13 cellular contexts compared by ENCODE assay signal in genomic region chr17:73625975-73626706, GRCh38. TPM values are rescaled to one million over a fixed set of nuclear protein-coding genes. Genes with fewer than 3 reads are reported as not detected.
DNase-seq lines count a peak whose midpoint lies in the region; TF ChIP-seq lines count a peak whose summit lies in the region.
"Had no signal": no experiment of that assay in that cellular context is flagged by ENCODE, and none has a peak within 500 bp of the region (broad histone marks: within the 10 kb centered on the region; RNA-seq: fewer than 3 reads in every experiment).

No MANE protein-coding gene starts in this region.

- H3K4me3 ChIP-seq in WERI-Rb-1 (ENCODE audit: low read depth, low read length) (no peak overlapping the region), left ventricle myocardium inferior (no peak overlapping the region), osteoblast (ENCODE audit: insufficient read depth, low read length) (no peak overlapping the region)
- H3K4me3 ChIP-seq: lower lobe of right lung had no signal

- no peaks in the 10 kb centered on the region for H3K9me3 ChIP-seq in WERI-Rb-1 (ENCODE audit: severe bottlenecking)
- peaks cover 6% of the 10 kb centered on the region for H3K9me3 ChIP-seq in left ventricle myocardium inferior (replicated peaks)
- no peaks in the 10 kb centered on the region for H3K9me3 ChIP-seq in osteoblast (ENCODE audit: low read depth, low read length)
- H3K9me3 ChIP-seq: lower lobe of right lung had no signal

- no peak overlapping the region for H3K4me2 ChIP-seq in osteoblast (ENCODE audit: insufficient read depth, low read length)

- H3K27me3 ChIP-seq in WERI-Rb-1 (ENCODE audit: insufficient read depth, low read depth, severe bottlenecking) (no peaks in the 10 kb centered on the region), left ventricle myocardium inferior (ENCODE audit: low read depth) (peaks cover 6% of the 10 kb centered on the region), osteoblast (ENCODE audit: insufficient read depth, low read length) (no peaks in the 10 kb centered on the region)

- no peaks in the 10 kb centered on the region for H4K20me1 ChIP-seq in osteoblast (ENCODE audit: insufficient read depth, low read length)

- no peak overlapping the region for H2AFZ ChIP-seq in osteoblast (ENCODE audit: low read length)

- TF ChIP-seq CTCF in WERI-Rb-1 (IDR thresholded peaks at IDR 0.05; ENCODE audit: low read depth, low read length), result no peak
- no peak for TF ChIP-seq CTCF in left ventricle myocardium inferior (IDR thresholded peaks at IDR 0.05; ENCODE audit: borderline replicate concordance)
- TF ChIP-seq CTCF in osteoblast (IDR thresholded peaks at IDR 0.05; ENCODE audit: extremely low read depth, low read depth, low read length), result no peak

- no peaks in the 10 kb centered on the region for H3K79me2 ChIP-seq in osteoblast (ENCODE audit: insufficient read depth, low read length)

- DNase-seq in COLO668 (lab: John Stamatoyannopoulos, UW; ENCODE audit: unreplicated experiment), result peak; percentile 3
- peak; percentile 76 for DNase-seq in WERI-Rb-1
- DNase-seq in left ventricle myocardium inferior, result peak; percentile 53
- peak; percentile 34 for DNase-seq in osteoblast (ENCODE audit: insufficient read length, low spot score, missing footprints)
- DNase-seq in activated naive CD4-positive, alpha-beta T cell treated with anti-CD3 and anti-CD28 coated beads, Interleukin-2, amount 50 U/mL, for 16 hours, result no peak
- no peak for DNase-seq in HCEC 1CT
- no peak for DNase-seq in cerebellar cortex (ENCODE audit: low spot score)
- no peak for DNase-seq in stimulated activated CD4-positive, alpha-beta T cell treated with anti-CD3 and anti-CD28 coated beads, Interleukin-1b, Interleukin-23, amount 100 ng/mL, for 48 hours
- DNase-seq: activated CD4-positive, alpha-beta T cell treated with anti-CD3 and anti-CD28 coated beads for 1 hour; activated naive CD4-positive, alpha-beta T cell; GDM1; lower lobe of right lung; NCI-H2081 treated with DMSO at 0.1 percent for 48 hours had no signal

- intact Hi-C loops in left ventricle myocardium inferior (cut with micrococcal nuclease), result no loop called here

- H3K4me1 ChIP-seq in left ventricle myocardium inferior (no peaks in the 10 kb centered on the region), osteoblast (ENCODE audit: insufficient read depth, low read length) (no peaks in the 10 kb centered on the region)
- H3K4me1 ChIP-seq: lower lobe of right lung had no signal

- H3K36me3 ChIP-seq in WERI-Rb-1 (no peaks in the 10 kb centered on the region), left ventricle myocardium inferior (no peaks in the 10 kb centered on the region), osteoblast (ENCODE audit: insufficient read depth, low read length) (no peaks in the 10 kb centered on the region)
- H3K36me3 ChIP-seq: lower lobe of right lung had no signal

- H3K27ac ChIP-seq in WERI-Rb-1 (peak overlapping the region; percentile 58), left ventricle myocardium inferior (replicated peaks) (no peak overlapping the region), osteoblast (ENCODE audit: low read depth, low read length) (no peak overlapping the region)
- H3K27ac ChIP-seq: lower lobe of right lung had no signal

RNA-seq across cellular contexts. Expression of gene SDK2, which starts 18.1 kb away (rescaled TPM):
- 2.2 TPM for total RNA-seq in left ventricle myocardium inferior
- under 0.01 TPM in 2 replicates for total RNA-seq in osteoblast

Comparison
In these comparisons a context has a peak if more than half of its experiments do, and no peak if none do; other contexts are left out.
1. DNase-seq: peak in COLO668 (single experiment), WERI-Rb-1 (single experiment), left ventricle myocardium inferior (single experiment) and osteoblast (single experiment); none in activated naive CD4-positive, alpha-beta T cell treated with anti-CD3 and anti-CD28 coated beads, Interleukin-2, amount 50 U/mL, for 16 hours (single experiment), HCEC 1CT (single experiment), cerebellar cortex (single experiment) and stimulated activated CD4-positive, alpha-beta T cell treated with anti-CD3 and anti-CD28 coated beads, Interleukin-1b, Interleukin-23, amount 100 ng/mL, for 48 hours (single experiment).